ENCODE assay signal across 9 cellular contexts in the genomic region with DNA sequence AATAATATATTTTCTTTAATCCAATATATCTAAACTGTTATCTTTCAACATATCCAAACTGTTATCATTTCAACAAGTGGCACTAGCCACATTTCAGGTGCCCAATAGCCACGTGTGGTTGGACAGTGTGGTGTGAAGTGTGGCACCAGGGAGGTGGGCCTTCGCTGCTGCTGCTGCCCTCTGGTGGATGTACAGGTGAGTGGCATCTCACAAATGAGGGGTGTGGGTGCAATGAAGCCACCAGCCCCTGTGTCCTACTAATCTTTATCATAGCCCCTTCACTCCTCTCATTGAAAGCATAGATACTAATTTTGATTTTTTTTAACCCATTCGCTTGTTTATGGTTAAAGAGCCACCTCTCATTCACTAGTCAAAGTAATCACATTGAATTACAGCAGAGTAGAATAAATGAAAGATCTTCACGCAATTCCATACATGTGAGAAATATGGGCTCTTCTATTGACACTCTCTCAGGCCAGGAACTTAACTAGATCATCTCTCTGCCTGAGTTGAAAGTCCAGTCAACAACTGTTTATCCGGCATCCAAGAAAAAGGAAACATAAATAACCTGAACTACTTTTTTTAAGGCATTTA.
DNase-seq lines count a peak whose midpoint lies in the region; ATAC-seq and TF ChIP-seq lines count a peak whose summit lies in the region.
"Had no signal": no experiment of that assay in that cellular context is flagged by ENCODE, and none has a peak within 500 bp of the region (broad histone marks: within the 10 kb centered on the region; RNA-seq: fewer than 3 reads in every experiment).

No MANE protein-coding gene starts in this region.

- no peak overlapping the region for H3K27ac ChIP-seq in left ventricle myocardium inferior (replicated peaks)
- H3K27ac ChIP-seq: epithelial cell of prostate had no signal

- H3K4me1 ChIP-seq in left ventricle myocardium inferior: no peaks in the 10 kb centered on the region

- H3K9me3 ChIP-seq in left ventricle myocardium inferior (replicated peaks): no peaks in the 10 kb centered on the region

- H3K4me3 Mint-ChIP-seq in WTC11: no peak overlapping the region

- H3K27me3 Mint-ChIP-seq in WTC11 (ENCODE audit: low read depth): no peaks in the 10 kb centered on the region

- intact Hi-C loops in left ventricle myocardium inferior (cut with micrococcal nuclease) (no loop called here), lower leg skin (cut with DNase I; ENCODE audit: low total_unique reads) (no loop called here)

- POLR2A ChIA-PET in GM10248 (lab: Yijun Ruan, JAX) (no interaction called here), WTC11 (lab: Charles Lee) (no interaction called here)

- no peak overlapping the region for H3K27ac Mint-ChIP-seq in WTC11

- CTCF ChIA-PET in GM10248 (lab: Yijun Ruan, JAX): interaction anchor here (0.8 to 2.2 kb wide), 12 partner anchors 9 to 1217 kb away, joined by 3 to 15 read pairs (median 4); no protein-coding TSS in a partner anchor
- CTCF ChIA-PET in WTC11 (lab: Charles Lee): interaction anchor here (2.9 kb wide), 1 partner anchor 81 kb away, joined by 12 read pairs; no protein-coding TSS in a partner anchor

- H3K4me1 Mint-ChIP-seq in WTC11: peaks cover 5% of the 10 kb centered on the region

- no peaks in the 10 kb centered on the region for H3K36me3 ChIP-seq in left ventricle myocardium inferior

- H3K27me3 ChIP-seq in left ventricle myocardium inferior (ENCODE audit: low read depth): no peaks in the 10 kb centered on the region

- peaks cover 23% of the 10 kb centered on the region for H3K36me3 Mint-ChIP-seq in WTC11

- TF ChIP-seq CTCF in GM10248 (IDR thresholded peaks at IDR 0.05; ENCODE audit: control extremely low read depth, extremely low read depth, low read depth, missing control alignments) (peak; percentile 66), WTC11 (IDR thresholded peaks at IDR 0.05) (peak; percentile 86), left ventricle myocardium inferior (IDR thresholded peaks at IDR 0.05; ENCODE audit: borderline replicate concordance) (peak; percentile 78), lower leg skin (IDR thresholded peaks at IDR 0.05) (no peak)

- 67 to 69% methylated on average over 5 of the region's 5 CpGs for WGBS in lower leg skin, 2 donors

- ATAC-seq in WTC11: peak; percentile 79
- no peak for ATAC-seq in HG03139 (IDR thresholded peaks at IDR 0.05; ENCODE audit: unreplicated experiment)

- no peak overlapping the region for H3K4me3 ChIP-seq in left ventricle myocardium inferior
- H3K4me3 ChIP-seq in lower leg skin (ENCODE audit: low read depth, poor library complexity, severe bottlenecking): no peak overlapping the region

- TF ChIP-seq POLR2A in lower leg skin (IDR thresholded peaks at IDR 0.05): no peak

- peaks cover 28% of the 10 kb centered on the region for H3K9me3 Mint-ChIP-seq in WTC11

- DNase-seq in AG08396 (ENCODE audit: low spot score) (peak; percentile 29), GM10248 (ENCODE audit: extremely low spot score) (peak; percentile 54), HPDE6-E6E7 (ENCODE audit: extremely low spot score) (peak; percentile 23), WTC11 (ENCODE audit: low spot score) (peak; percentile 57), left ventricle myocardium inferior (no peak), lower leg skin (ENCODE audit: low spot score in 2 of 2) (no peak)
- peak; percentile 44 for DNase-seq in stimulated activated CD8-positive, alpha-beta memory T cell treated with anti-CD3 and anti-CD28 coated beads, Interleukin-4, amount 100 ng/mL, for 48 hours

TF ChIP-seq in WTC11, 78 proteins besides CTCF, POLR2A, EP300 and RAD21:
- TF ChIP-seq, protein P1, sequence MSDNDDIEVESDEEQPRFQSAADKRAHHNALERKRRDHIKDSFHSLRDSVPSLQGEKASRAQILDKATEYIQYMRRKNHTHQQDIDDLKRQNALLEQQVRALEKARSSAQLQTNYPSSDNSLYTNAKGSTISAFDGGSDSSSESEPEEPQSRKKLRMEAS (CRISPR knock-in tag; IDR thresholded peaks at IDR 0.05): peak; percentile 71; the same call in 1 of the 2 replicates
- no peak for TF ChIP-seq ZNF121 (CRISPR knock-in tag; IDR thresholded peaks at IDR 0.05)

Comparison
In these comparisons a context has a peak if more than half of its experiments do, and no peak if none do; other contexts are left out.
1. DNase-seq: peak in AG08396 (single experiment), GM10248 (single experiment), HPDE6-E6E7 (single experiment), WTC11 (single experiment) and stimulated activated CD8-positive, alpha-beta memory T cell treated with anti-CD3 and anti-CD28 coated beads, Interleukin-4, amount 100 ng/mL, for 48 hours (single experiment); none in left ventricle myocardium inferior (single experiment) and lower leg skin (0 of 2).
2. CTCF ChIP-seq: peak in GM10248 (single experiment), WTC11 (single experiment) and left ventricle myocardium inferior (single experiment); none in lower leg skin (0 of 3).